Comparison of ENCODE assay signal across 8 cellular contexts in the genomic region with DNA sequence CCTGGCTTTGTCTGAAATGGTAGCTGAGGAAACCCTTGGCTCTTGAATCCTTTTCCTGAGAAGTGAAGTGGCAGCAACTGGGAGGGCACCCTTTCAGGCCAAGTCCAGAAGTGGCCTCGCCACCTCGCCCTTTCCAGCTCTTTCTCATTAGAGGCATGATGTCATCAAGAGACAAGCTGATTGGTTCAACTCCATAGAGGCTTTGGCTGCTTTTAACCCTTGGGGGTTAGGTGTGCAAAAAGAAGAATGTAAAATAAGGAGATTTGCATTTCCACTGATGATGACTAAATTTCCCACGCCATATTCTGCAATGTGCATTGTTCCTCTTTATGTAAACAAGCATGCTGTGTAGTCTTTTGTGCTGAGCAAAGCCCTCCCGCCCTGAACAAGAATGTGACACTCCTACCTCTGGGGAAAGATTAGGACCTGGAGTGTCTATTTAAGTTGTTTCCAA.
DNase-seq lines count a peak whose midpoint lies in the region; ATAC-seq, FAIRE-seq and TF ChIP-seq lines count a peak whose summit lies in the region.

No MANE protein-coding gene starts in this region.

- H2AFZ ChIP-seq in HepG2 (ENCODE audit: low read length): no peak overlapping the region

- no peak for FAIRE-seq in HepG2 (lab: Jason Lieb, UNC)

- no TSS peak for BruUV-seq in HepG2 (replicated peaks; lab: Mats Ljungman, UMichigan)

- peak overlapping the region; percentile 12 to 39 for H3K27ac ChIP-seq in breast epithelium
- no peak overlapping the region for H3K27ac ChIP-seq in HepG2 (ENCODE audit: extremely low read length, insufficient read depth, low read length)

- DNase-seq in CD1c-positive myeloid dendritic cell (ENCODE audit: extremely low spot score): peak; percentile 65
- peak; percentile 36 for DNase-seq in NCI-H1092 treated with DMSO at 0.1 percent for 48 hours (lab: John Stamatoyannopoulos, UW)
- DNase-seq in breast epithelium (ENCODE audit: low spot score in 2 of 2): no peak
- DNase-seq in HepG2 (ENCODE audit: low spot score): peak; percentile 28
- peak; percentile 44 for DNase-seq in type B pancreatic cell (ENCODE audit: extremely low spot score, unreplicated experiment)
- DNase-seq in cortex of kidney (lab: John Stamatoyannopoulos, UW): no peak
- DNase-seq in activated CD4-positive, alpha-beta memory T cell treated with anti-CD3 and anti-CD28 coated beads, Interleukin-2, amount 10 ng/mL, durations not matched to agents 7 days and 5 days: no peak

- H3K27ac Mint-ChIP-seq in type B pancreatic cell: peak overlapping the region; percentile 88
- H3K27ac Mint-ChIP-seq in activated CD4-positive, alpha-beta memory T cell treated with anti-CD3 and anti-CD28 coated beads, Interleukin-2, amount 10 ng/mL, durations not matched to agents 7 days and 5 days: no peak overlapping the region

- ATAC-seq in HepG2: no peak; the same call in 2 of the 3 replicates
- no peak for ATAC-seq in HG03196 (IDR thresholded peaks at IDR 0.05; ENCODE audit: unreplicated experiment)

- no peak overlapping the region for H3K4me2 ChIP-seq in HepG2 (ENCODE audit: low read depth, low read length)

- H3K27me3 Mint-ChIP-seq in type B pancreatic cell: no peaks in the 10 kb centered on the region
- no peaks in the 10 kb centered on the region for H3K27me3 Mint-ChIP-seq in activated CD4-positive, alpha-beta memory T cell treated with anti-CD3 and anti-CD28 coated beads, Interleukin-2, amount 10 ng/mL, durations not matched to agents 7 days and 5 days

- H3K4me1 Mint-ChIP-seq in type B pancreatic cell (ENCODE audit: unreplicated experiment): peaks cover 36% of the 10 kb centered on the region
- no peaks in the 10 kb centered on the region for H3K4me1 Mint-ChIP-seq in activated CD4-positive, alpha-beta memory T cell treated with anti-CD3 and anti-CD28 coated beads, Interleukin-2, amount 10 ng/mL, durations not matched to agents 7 days and 5 days

- no peaks in the 10 kb centered on the region for H3K36me3 ChIP-seq in breast epithelium
- peaks cover 2 to 11% of the 10 kb centered on the region in 2 experiments; a peak in 2 of 5 replicates for H3K36me3 ChIP-seq in HepG2 (replicated peaks in 1 of 2; ENCODE audit: control insufficient read depth in 1 of 2, insufficient read depth in 2 of 2, low read length in 2 of 2)

- no peak for TF ChIP-seq RAD21 in HepG2 (CRISPR knock-in tag; IDR thresholded peaks at IDR 0.05)

- TF ChIP-seq POLR2A in breast epithelium (IDR thresholded peaks at IDR 0.05) (no peak), HepG2 (IDR thresholded peaks at IDR 0.05; ENCODE audit: insufficient read depth in 1 of 2, low read depth in 2 of 2, low read length in 2 of 2) (no peak)

- H3K27me3 ChIP-seq in breast epithelium: no peaks in the 10 kb centered on the region
- no peaks in the 10 kb centered on the region for H3K27me3 ChIP-seq in HepG2 (ENCODE audit: control insufficient read depth in 1 of 2, insufficient read depth in 2 of 2, low read length in 2 of 2)

- no peak overlapping the region for H3K9ac ChIP-seq in HepG2 (ENCODE audit: insufficient read depth, low read depth, low read length)

- H3K9me3 Mint-ChIP-seq in type B pancreatic cell: no peaks in the 10 kb centered on the region
- no peaks in the 10 kb centered on the region for H3K9me3 Mint-ChIP-seq in activated CD4-positive, alpha-beta memory T cell treated with anti-CD3 and anti-CD28 coated beads, Interleukin-2, amount 10 ng/mL, durations not matched to agents 7 days and 5 days

- H3K4me3 ChIP-seq in breast epithelium (no peak overlapping the region), HepG2 (replicated peaks in 1 of 3; ENCODE audit: insufficient read depth in 1 of 3, low read depth in 2 of 3, low read length in 3 of 3) (no peak overlapping the region)

- no peaks in the 10 kb centered on the region for H3K9me3 ChIP-seq in breast epithelium
- no peaks in the 10 kb centered on the region for H3K9me3 ChIP-seq in HepG2 (ENCODE audit: low read length)

- POLR2A ChIA-PET in HepG2 (lab: Yijun Ruan, JAX): no interaction called here
- POLR2A ChIA-PET in activated CD4-positive, alpha-beta memory T cell treated with anti-CD3 and anti-CD28 coated beads, Interleukin-2, amount 10 ng/mL, durations not matched to agents 7 days and 5 days (lab: Charles Lee): no interaction called here

- intact Hi-C loops in breast epithelium (cut with DNase I; ENCODE audit: low total_unique reads) (no loop called here), HepG2 (cut with micrococcal nuclease; ENCODE audit: unreplicated experiment) (no loop called here)

- in situ Hi-C loops in HepG2 (cut with HindIII; ENCODE audit: extremely low pct_ligation_motif_present, low pct_unique_long_range_greater_than_20kb): no loop called here

- H3K4me1 ChIP-seq in breast epithelium (peaks cover 5 to 6% of the 10 kb centered on the region in 2 donors), HepG2 (ENCODE audit: insufficient read depth, low read length) (no peaks in the 10 kb centered on the region)

- CTCF ChIA-PET in HepG2 (lab: Yijun Ruan, JAX; ENCODE audit: low intra/inter-chr PET ratio, low total read pairs): no interaction called here
- CTCF ChIA-PET in activated CD4-positive, alpha-beta memory T cell treated with anti-CD3 and anti-CD28 coated beads, Interleukin-2, amount 10 ng/mL, durations not matched to agents 7 days and 5 days (lab: Charles Lee): no interaction called here

- TF ChIP-seq EP300 in HepG2 (IDR thresholded peaks at IDR 0.05; ENCODE audit: low read depth in 2 of 2, low read length in 2 of 2) (no peak), HepG2 (CRISPR knock-in tag; IDR thresholded peaks at IDR 0.05; ENCODE audit: borderline replicate concordance) (no peak)

- WGBS in HepG2 (ENCODE audit: low lambda C conversion rate): 87% methylated on average over 4 of the region's 4 CpGs

- H3K36me3 Mint-ChIP-seq in type B pancreatic cell: peaks cover 13% of the 10 kb centered on the region
- H3K36me3 Mint-ChIP-seq in activated CD4-positive, alpha-beta memory T cell treated with anti-CD3 and anti-CD28 coated beads, Interleukin-2, amount 10 ng/mL, durations not matched to agents 7 days and 5 days (ENCODE audit: low read depth): no peaks in the 10 kb centered on the region

- no peaks in the 10 kb centered on the region for H3K79me2 ChIP-seq in HepG2 (ENCODE audit: insufficient read depth, low read length)

- no peaks in the 10 kb centered on the region for H4K20me1 ChIP-seq in HepG2 (ENCODE audit: insufficient read depth, low read length)

- H3K4me3 Mint-ChIP-seq in type B pancreatic cell: peak overlapping the region; percentile 53
- H3K4me3 Mint-ChIP-seq in activated CD4-positive, alpha-beta memory T cell treated with anti-CD3 and anti-CD28 coated beads, Interleukin-2, amount 10 ng/mL, durations not matched to agents 7 days and 5 days: no peak overlapping the region

- no peak for TF ChIP-seq CTCF in breast epithelium (IDR thresholded peaks at IDR 0.05)
- TF ChIP-seq CTCF in HepG2 (CRISPR knock-in tag; IDR thresholded peaks at IDR 0.05): no peak
- no peak for TF ChIP-seq CTCF in type B pancreatic cell (conservative IDR thresholded peaks at IDR 0.05)

TF ChIP-seq in HepG2, 621 proteins besides CTCF, POLR2A, EP300 and RAD21 (continues in another document):
- TF ChIP-seq TOE1 (CRISPR knock-in tag; IDR thresholded peaks at IDR 0.05): no peak
- no peak for TF ChIP-seq SOX6 (IDR thresholded peaks at IDR 0.05)
- no peak for TF ChIP-seq SOX6 (CRISPR knock-in tag; IDR thresholded peaks at IDR 0.05)
- TF ChIP-seq, protein P1, sequence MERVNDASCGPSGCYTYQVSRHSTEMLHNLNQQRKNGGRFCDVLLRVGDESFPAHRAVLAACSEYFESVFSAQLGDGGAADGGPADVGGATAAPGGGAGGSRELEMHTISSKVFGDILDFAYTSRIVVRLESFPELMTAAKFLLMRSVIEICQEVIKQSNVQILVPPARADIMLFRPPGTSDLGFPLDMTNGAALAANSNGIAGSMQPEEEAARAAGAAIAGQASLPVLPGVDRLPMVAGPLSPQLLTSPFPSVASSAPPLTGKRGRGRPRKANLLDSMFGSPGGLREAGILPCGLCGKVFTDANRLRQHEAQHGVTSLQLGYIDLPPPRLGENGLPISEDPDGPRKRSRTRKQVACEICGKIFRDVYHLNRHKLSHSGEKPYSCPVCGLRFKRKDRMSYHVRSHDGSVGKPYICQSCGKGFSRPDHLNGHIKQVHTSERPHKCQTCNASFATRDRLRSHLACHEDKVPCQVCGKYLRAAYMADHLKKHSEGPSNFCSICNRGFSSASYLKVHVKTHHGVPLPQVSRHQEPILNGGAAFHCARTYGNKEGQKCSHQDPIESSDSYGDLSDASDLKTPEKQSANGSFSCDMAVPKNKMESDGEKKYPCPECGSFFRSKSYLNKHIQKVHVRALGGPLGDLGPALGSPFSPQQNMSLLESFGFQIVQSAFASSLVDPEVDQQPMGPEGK (CRISPR knock-in tag; IDR thresholded peaks at IDR 0.05): no peak
- TF ChIP-seq PLRG1 (conservative IDR thresholded peaks at IDR 0.05): no peak
- no peak for TF ChIP-seq SIX4 (CRISPR knock-in tag; IDR thresholded peaks at IDR 0.05)
- no peak for TF ChIP-seq TRIM24 (CRISPR knock-in tag; IDR thresholded peaks at IDR 0.05)
- TF ChIP-seq ZNF496 (CRISPR knock-in tag; IDR thresholded peaks at IDR 0.05; ENCODE audit: insufficient replicate concordance): no peak
- TF ChIP-seq ZNF839 (CRISPR knock-in tag; IDR thresholded peaks at IDR 0.05; ENCODE audit: borderline replicate concordance): no peak
- no peak for TF ChIP-seq MXD4 (CRISPR knock-in tag; IDR thresholded peaks at IDR 0.05)
- no peak for TF ChIP-seq TRIM22 (IDR thresholded peaks at IDR 0.05)

Comparison
In these comparisons a context has a peak if more than half of its experiments do, and no peak if none do; other contexts are left out.
1. DNase-seq: peak in CD1c-positive myeloid dendritic cell (single experiment), NCI-H1092 treated with DMSO at 0.1 percent for 48 hours (single experiment), HepG2 (single experiment) and type B pancreatic cell (single experiment); none in breast epithelium (0 of 2), cortex of kidney (single experiment) and activated CD4-positive, alpha-beta memory T cell treated with anti-CD3 and anti-CD28 coated beads, Interleukin-2, amount 10 ng/mL, durations not matched to agents 7 days and 5 days (single experiment).